1 cellular context compared by ENCODE assay signal in the genomic region with DNA sequence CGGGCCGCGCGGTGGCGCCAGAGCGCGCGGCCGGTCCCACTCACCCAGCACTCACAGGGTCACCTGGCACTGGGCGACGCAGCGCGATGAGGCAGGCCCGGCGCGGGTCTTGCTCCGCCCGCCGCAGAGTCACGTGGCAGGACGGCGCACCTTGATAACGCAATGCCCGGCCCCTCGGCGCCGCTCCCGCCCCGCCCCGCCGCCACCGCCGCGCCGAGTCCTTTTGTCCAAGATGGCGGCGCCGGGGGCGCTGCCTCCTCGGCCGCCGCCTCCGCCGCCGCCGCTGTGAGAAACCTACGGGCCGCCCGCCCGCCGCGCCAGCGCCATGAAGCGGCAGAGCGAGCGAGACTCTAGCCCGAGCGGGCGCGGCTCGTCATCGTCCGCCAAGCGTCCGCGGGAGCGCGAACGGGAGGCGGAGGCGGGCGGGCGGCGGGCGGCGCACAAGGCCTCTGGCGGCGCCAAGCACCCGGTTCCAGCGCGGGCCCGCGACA.
TF ChIP-seq lines count a peak whose summit lies in the region.

A gene with protein sequence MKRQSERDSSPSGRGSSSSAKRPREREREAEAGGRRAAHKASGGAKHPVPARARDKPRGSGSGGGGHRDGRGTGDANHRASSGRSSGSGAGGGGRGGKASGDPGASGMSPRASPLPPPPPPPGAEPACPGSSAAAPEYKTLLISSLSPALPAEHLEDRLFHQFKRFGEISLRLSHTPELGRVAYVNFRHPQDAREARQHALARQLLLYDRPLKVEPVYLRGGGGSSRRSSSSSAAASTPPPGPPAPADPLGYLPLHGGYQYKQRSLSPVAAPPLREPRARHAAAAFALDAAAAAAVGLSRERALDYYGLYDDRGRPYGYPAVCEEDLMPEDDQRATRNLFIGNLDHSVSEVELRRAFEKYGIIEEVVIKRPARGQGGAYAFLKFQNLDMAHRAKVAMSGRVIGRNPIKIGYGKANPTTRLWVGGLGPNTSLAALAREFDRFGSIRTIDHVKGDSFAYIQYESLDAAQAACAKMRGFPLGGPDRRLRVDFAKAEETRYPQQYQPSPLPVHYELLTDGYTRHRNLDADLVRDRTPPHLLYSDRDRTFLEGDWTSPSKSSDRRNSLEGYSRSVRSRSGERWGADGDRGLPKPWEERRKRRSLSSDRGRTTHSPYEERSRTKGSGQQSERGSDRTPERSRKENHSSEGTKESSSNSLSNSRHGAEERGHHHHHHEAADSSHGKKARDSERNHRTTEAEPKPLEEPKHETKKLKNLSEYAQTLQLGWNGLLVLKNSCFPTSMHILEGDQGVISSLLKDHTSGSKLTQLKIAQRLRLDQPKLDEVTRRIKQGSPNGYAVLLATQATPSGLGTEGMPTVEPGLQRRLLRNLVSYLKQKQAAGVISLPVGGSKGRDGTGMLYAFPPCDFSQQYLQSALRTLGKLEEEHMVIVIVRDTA (plus strand): TSS at position 211 of the 491 bp plus-strand sequence. CDS start 115 bp downstream, at position 326.

TF ChIP-seq in K562, 482 proteins besides CTCF, POLR2A, EP300 and RAD21 (continued from another document and continues in another):
- TF ChIP-seq SAFB (IDR thresholded peaks at IDR 0.05; ENCODE audit: borderline replicate concordance, low read depth, low read length) (0 out of 2 replicates have a peak, but pooled peaks have one; percentile 43), FUS (optimal IDR thresholded peaks at IDR 0.05; ENCODE audit: low read depth, low read length) (no peak), ZBTB17 (CRISPR knock-in tag; IDR thresholded peaks at IDR 0.05) (no peak), NFE2 (IDR thresholded peaks at IDR 0.05; ENCODE audit: low read depth) (no peak), NONO (IDR thresholded peaks at IDR 0.05; ENCODE audit: low read depth in 2 of 2, low read length in 1 of 2) (0 out of 4 replicates have a peak, but pooled peaks have one; percentile 13 to 47), MECOM (CRISPR knock-in tag; IDR thresholded peaks at IDR 0.05) (no peak), SMC3 (conservative IDR thresholded peaks at IDR 0.05; ENCODE audit: insufficient read depth, low read depth, low read length) (peak; percentile 32; the same call in 1 of the 2 replicates), ZNF696 (CRISPR knock-in tag; conservative IDR thresholded peaks at IDR 0.05) (no peak), BRD4 (IDR thresholded peaks at IDR 0.05) (no peak), XRCC3 (IDR thresholded peaks at IDR 0.05) (no peak), HSF4 (CRISPR knock-in tag; IDR thresholded peaks at IDR 0.05; ENCODE audit: borderline replicate concordance) (no peak), ZNF239 (CRISPR knock-in tag; IDR thresholded peaks at IDR 0.05) (no peak), POLR3G (IDR thresholded peaks at IDR 0.05; ENCODE audit: extremely low read depth, insufficient read length, insufficient replicate concordance) (no peak), ZFP36 (IDR thresholded peaks at IDR 0.05; ENCODE audit: low read depth, low read length, partially characterized antibody) (no peak)
- TF ChIP-seq, protein P1, sequence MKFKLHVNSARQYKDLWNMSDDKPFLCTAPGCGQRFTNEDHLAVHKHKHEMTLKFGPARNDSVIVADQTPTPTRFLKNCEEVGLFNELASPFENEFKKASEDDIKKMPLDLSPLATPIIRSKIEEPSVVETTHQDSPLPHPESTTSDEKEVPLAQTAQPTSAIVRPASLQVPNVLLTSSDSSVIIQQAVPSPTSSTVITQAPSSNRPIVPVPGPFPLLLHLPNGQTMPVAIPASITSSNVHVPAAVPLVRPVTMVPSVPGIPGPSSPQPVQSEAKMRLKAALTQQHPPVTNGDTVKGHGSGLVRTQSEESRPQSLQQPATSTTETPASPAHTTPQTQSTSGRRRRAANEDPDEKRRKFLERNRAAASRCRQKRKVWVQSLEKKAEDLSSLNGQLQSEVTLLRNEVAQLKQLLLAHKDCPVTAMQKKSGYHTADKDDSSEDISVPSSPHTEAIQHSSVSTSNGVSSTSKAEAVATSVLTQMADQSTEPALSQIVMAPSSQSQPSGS (CRISPR knock-in tag; IDR thresholded peaks at IDR 0.05): no peak
- TF ChIP-seq, protein P2, sequence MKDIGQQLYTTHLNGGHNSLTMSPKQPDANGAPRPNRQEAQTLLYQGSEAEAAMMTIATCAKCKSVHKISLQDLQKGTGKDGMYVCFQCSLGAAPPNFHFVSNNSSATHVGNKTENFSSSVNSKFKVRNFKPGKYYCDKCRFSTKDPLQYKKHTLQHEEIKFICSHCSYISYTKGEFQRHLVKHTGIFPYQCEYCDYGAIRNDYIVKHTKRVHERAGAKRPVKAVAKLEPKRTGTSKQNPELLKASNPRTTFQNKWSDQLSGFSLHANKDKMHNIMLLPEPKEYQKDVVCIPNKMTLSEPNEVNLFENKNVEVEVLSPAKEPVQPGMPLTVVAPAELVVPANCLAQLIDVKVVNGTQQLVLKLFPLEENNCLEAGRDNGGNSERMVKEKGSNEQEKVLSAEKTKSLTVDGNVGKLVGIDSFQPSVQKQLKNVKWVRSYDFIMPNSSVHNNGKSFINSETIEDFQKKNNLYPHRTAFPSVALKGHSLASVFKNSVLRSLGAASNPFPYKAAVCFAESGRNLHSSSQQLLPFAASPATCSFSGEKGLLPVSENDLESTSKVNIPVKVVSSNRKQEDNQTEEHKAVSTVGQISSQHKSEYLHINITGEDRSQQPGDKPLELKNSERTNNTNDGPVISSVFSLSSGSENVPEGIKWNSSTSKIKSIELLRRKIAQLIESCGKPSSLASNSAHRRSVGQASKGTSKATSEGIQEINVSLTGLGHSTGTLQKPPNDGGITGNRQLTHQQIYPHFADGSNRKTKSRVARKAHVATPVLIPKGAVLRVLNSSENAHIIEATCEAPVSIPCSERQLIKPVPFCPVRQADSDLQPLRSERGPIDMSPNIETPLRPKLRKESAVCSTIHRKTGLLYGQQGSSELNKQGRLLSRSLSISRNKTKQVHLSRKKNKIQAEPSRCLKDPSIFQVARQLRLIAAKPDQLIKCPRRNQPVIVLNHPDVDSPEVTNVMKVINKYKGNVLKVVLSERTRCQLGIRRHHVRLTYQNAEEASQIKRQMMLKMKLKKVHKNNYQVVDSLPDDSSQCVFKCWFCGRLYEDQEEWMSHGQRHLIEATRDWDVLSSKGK (CRISPR knock-in tag; IDR thresholded peaks at IDR 0.05): no peak
- TF ChIP-seq, protein P3, sequence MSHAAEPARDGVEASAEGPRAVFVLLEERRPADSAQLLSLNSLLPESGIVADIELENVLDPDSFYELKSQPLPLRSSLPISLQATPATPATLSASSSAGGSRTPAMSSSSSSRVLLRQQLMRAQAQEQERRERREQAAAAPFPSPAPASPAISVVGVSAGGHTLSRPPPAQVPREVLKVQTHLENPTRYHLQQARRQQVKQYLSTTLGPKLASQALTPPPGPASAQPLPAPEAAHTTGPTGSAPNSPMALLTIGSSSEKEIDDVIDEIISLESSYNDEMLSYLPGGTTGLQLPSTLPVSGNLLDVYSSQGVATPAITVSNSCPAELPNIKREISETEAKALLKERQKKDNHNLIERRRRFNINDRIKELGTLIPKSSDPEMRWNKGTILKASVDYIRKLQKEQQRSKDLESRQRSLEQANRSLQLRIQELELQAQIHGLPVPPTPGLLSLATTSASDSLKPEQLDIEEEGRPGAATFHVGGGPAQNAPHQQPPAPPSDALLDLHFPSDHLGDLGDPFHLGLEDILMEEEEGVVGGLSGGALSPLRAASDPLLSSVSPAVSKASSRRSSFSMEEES (CRISPR knock-in tag; IDR thresholded peaks at IDR 0.05): peak; percentile 86
- TF ChIP-seq, protein P4, sequence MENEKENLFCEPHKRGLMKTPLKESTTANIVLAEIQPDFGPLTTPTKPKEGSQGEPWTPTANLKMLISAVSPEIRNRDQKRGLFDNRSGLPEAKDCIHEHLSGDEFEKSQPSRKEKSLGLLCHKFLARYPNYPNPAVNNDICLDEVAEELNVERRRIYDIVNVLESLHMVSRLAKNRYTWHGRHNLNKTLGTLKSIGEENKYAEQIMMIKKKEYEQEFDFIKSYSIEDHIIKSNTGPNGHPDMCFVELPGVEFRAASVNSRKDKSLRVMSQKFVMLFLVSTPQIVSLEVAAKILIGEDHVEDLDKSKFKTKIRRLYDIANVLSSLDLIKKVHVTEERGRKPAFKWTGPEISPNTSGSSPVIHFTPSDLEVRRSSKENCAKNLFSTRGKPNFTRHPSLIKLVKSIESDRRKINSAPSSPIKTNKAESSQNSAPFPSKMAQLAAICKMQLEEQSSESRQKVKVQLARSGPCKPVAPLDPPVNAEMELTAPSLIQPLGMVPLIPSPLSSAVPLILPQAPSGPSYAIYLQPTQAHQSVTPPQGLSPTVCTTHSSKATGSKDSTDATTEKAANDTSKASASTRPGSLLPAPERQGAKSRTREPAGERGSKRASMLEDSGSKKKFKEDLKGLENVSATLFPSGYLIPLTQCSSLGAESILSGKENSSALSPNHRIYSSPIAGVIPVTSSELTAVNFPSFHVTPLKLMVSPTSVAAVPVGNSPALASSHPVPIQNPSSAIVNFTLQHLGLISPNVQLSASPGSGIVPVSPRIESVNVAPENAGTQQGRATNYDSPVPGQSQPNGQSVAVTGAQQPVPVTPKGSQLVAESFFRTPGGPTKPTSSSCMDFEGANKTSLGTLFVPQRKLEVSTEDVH (IDR thresholded peaks at IDR 0.05; ENCODE audit: low read depth, partially characterized antibody): no peak
- TF ChIP-seq, protein P5, sequence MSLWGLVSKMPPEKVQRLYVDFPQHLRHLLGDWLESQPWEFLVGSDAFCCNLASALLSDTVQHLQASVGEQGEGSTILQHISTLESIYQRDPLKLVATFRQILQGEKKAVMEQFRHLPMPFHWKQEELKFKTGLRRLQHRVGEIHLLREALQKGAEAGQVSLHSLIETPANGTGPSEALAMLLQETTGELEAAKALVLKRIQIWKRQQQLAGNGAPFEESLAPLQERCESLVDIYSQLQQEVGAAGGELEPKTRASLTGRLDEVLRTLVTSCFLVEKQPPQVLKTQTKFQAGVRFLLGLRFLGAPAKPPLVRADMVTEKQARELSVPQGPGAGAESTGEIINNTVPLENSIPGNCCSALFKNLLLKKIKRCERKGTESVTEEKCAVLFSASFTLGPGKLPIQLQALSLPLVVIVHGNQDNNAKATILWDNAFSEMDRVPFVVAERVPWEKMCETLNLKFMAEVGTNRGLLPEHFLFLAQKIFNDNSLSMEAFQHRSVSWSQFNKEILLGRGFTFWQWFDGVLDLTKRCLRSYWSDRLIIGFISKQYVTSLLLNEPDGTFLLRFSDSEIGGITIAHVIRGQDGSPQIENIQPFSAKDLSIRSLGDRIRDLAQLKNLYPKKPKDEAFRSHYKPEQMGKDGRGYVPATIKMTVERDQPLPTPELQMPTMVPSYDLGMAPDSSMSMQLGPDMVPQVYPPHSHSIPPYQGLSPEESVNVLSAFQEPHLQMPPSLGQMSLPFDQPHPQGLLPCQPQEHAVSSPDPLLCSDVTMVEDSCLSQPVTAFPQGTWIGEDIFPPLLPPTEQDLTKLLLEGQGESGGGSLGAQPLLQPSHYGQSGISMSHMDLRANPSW (CRISPR knock-in tag; IDR thresholded peaks at IDR 0.05): no peak
- TF ChIP-seq, protein P6, sequence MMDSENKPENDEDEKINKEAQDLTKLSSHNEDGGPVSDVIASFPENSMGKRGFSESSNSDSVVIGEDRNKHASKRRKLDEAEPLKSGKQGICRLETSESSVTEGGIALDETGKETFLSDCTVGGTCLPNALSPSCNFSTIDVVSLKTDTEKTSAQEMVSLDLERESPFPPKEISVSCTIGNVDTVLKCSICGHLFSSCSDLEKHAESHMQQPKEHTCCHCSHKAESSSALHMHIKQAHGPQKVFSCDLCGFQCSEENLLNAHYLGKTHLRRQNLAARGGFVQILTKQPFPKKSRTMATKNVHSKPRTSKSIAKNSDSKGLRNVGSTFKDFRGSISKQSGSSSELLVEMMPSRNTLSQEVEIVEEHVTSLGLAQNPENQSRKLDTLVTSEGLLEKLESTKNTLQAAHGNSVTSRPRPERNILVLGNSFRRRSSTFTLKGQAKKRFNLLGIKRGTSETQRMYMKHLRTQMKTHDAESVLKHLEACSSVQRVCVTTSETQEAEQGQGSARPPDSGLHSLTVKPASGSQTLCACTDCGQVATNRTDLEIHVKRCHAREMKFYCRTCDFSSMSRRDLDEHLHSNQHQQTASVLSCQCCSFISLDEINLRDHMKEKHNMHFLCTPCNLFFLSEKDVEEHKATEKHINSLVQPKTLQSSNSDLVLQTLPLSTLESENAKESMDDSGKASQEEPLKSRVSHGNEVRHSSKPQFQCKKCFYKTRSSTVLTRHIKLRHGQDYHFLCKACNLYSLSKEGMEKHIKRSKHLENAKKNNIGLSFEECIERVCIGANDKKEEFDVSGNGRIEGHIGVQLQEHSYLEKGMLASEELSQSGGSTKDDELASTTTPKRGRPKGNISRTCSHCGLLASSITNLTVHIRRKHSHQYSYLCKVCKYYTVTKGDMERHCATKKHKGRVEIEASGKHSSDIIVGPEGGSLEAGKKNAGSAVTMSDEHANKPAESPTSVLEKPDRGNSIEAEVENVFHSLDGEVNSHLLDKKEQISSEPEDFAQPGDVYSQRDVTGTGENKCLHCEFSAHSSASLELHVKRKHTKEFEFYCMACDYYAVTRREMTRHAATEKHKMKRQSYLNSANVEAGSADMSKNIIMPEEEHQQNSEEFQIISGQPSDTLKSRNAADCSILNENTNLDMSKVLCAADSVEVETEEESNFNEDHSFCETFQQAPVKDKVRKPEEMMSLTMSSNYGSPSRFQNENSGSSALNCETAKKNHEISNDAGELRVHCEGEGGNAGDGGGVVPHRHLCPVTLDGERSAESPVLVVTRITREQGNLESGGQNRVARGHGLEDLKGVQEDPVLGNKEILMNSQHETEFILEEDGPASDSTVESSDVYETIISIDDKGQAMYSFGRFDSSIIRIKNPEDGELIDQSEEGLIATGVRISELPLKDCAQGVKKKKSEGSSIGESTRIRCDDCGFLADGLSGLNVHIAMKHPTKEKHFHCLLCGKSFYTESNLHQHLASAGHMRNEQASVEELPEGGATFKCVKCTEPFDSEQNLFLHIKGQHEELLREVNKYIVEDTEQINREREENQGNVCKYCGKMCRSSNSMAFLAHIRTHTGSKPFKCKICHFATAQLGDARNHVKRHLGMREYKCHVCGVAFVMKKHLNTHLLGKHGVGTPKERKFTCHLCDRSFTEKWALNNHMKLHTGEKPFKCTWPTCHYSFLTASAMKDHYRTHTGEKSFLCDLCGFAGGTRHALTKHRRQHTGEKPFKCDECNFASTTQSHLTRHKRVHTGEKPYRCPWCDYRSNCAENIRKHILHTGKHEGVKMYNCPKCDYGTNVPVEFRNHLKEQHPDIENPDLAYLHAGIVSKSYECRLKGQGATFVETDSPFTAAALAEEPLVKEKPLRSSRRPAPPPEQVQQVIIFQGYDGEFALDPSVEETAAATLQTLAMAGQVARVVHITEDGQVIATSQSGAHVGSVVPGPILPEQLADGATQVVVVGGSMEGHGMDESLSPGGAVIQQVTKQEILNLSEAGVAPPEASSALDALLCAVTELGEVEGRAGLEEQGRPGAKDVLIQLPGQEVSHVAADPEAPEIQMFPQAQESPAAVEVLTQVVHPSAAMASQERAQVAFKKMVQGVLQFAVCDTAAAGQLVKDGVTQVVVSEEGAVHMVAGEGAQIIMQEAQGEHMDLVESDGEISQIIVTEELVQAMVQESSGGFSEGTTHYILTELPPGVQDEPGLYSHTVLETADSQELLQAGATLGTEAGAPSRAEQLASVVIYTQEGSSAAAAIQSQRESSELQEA (IDR thresholded peaks at IDR 0.05; ENCODE audit: low read depth): no peak
- TF ChIP-seq, protein P7, sequence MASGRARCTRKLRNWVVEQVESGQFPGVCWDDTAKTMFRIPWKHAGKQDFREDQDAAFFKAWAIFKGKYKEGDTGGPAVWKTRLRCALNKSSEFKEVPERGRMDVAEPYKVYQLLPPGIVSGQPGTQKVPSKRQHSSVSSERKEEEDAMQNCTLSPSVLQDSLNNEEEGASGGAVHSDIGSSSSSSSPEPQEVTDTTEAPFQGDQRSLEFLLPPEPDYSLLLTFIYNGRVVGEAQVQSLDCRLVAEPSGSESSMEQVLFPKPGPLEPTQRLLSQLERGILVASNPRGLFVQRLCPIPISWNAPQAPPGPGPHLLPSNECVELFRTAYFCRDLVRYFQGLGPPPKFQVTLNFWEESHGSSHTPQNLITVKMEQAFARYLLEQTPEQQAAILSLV (tag; IDR thresholded peaks at IDR 0.05): no peak
- TF ChIP-seq, protein P8, sequence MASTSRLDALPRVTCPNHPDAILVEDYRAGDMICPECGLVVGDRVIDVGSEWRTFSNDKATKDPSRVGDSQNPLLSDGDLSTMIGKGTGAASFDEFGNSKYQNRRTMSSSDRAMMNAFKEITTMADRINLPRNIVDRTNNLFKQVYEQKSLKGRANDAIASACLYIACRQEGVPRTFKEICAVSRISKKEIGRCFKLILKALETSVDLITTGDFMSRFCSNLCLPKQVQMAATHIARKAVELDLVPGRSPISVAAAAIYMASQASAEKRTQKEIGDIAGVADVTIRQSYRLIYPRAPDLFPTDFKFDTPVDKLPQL (IDR thresholded peaks at IDR 0.05; ENCODE audit: extremely low read depth, insufficient read length): no peak
